In genomic region chr2:40353236-40353635, GRCh38 we compare ENCODE assay signal across 21 cellular contexts.
DNase-seq lines count a peak whose midpoint lies in the region; ATAC-seq and TF ChIP-seq lines count a peak whose summit lies in the region.
"Had no signal": no experiment of that assay in that cellular context is flagged by ENCODE, and none has a peak within 500 bp of the region (broad histone marks: within the 10 kb centered on the region; RNA-seq: fewer than 3 reads in every experiment).

No MANE protein-coding gene starts in this region.

- no peak overlapping the region for H3K4me2 ChIP-seq in MM.1S (ENCODE audit: low read depth, low read length)

- H3K79me2 ChIP-seq in ACC112 (ENCODE audit: control insufficient read depth, insufficient read depth, low read length, unreplicated experiment) = no peaks in the 10 kb centered on the region
- H3K79me2 ChIP-seq in MM.1S (ENCODE audit: low read length) = no peaks in the 10 kb centered on the region

- TF ChIP-seq CTCF in brain (conservative IDR thresholded peaks at IDR 0.05) = no peak
- TF ChIP-seq CTCF in left ventricle myocardium inferior (IDR thresholded peaks at IDR 0.05; ENCODE audit: borderline replicate concordance) = no peak
- no peak for TF ChIP-seq CTCF in MM.1S (IDR thresholded peaks at IDR 0.05; ENCODE audit: low read length)

- H3K9ac ChIP-seq in MM.1S (ENCODE audit: low read length) = no peak overlapping the region

- H3K4me3 Mint-ChIP-seq in brain = no peak overlapping the region
- H3K4me3 Mint-ChIP-seq: activated naive CD8-positive, alpha-beta T cell treated with anti-CD3 and anti-CD28 coated beads, Interleukin-2, amount 50 U/mL, for 24 hours; activated T-helper 1 cell treated with anti-CD3 and anti-CD28 coated beads, Interleukin-12 subunit alpha, Interleukin-12 subunit beta, Interleukin-2, Interleukin-4 antibody, amounts not matched to agents 30 ng/mL and 10 ng/mL and 1 ng/mL, durations not matched to agents 14 hours and 24 hours and 36 hours; WTC11 had no signal

- H3K4me1 ChIP-seq in ACC112 (ENCODE audit: control insufficient read depth, insufficient read depth, low read length, unreplicated experiment) (peaks cover 35% of the 10 kb centered on the region), left ventricle myocardium inferior (peaks cover 79% of the 10 kb centered on the region), MM.1S (ENCODE audit: low read length) (no peaks in the 10 kb centered on the region)
- H3K4me1 ChIP-seq: right lobe of liver had no signal

- intact Hi-C loops in left ventricle myocardium inferior (cut with micrococcal nuclease) = no loop called here
- intact Hi-C loops in sciatic nerve (cut with DNase I) = no loop called here

- ATAC-seq in sciatic nerve = peak; percentile 90
- ATAC-seq in activated naive CD4-positive, alpha-beta T cell treated with anti-CD3 and anti-CD28 coated beads, Interleukin-2, amount 50 U/mL, for 72 hours = no peak
- ATAC-seq: activated naive CD8-positive, alpha-beta T cell treated with anti-CD3 and anti-CD28 coated beads, Interleukin-2, amount 50 U/mL, for 24 hours; right lobe of liver; WTC11 had no signal

- H3K36me3 Mint-ChIP-seq in brain = peaks cover 8% of the 10 kb centered on the region
- H3K36me3 Mint-ChIP-seq in activated naive CD4-positive, alpha-beta T cell treated with anti-CD3 and anti-CD28 coated beads, Interleukin-2, amount 50 U/mL, for 72 hours = no peaks in the 10 kb centered on the region
- H3K36me3 Mint-ChIP-seq: WTC11 had no signal

- no peaks in the 10 kb centered on the region for H3F3A ChIP-seq in MM.1S (ENCODE audit: insufficient read depth, low read length)

- DNase-seq in left ventricle myocardium inferior = no peak
- no peak for DNase-seq in sciatic nerve (ENCODE audit: low spot score)
- no peak for DNase-seq in MM.1S
- no peak for DNase-seq in superior temporal gyrus (ENCODE audit: extremely low spot score)
- DNase-seq in activated naive CD4-positive, alpha-beta T cell treated with anti-CD3 and anti-CD28 coated beads, Interleukin-2, amount 50 U/mL, for 72 hours (ENCODE audit: low spot score in 2 of 2) = no peak
- DNase-seq in effector CD8-positive, alpha-beta T cell (lab: John Stamatoyannopoulos, UW) = no peak
- DNase-seq: 8988T; activated naive CD8-positive, alpha-beta T cell treated with anti-CD3 and anti-CD28 coated beads, Interleukin-2, amount 50 U/mL, for 24 hours; C1 segment of cervical spinal cord; DMS 273 treated with DMSO at 0.1 percent for 48 hours; GDM1; NCI-H2029 treated with DMSO at 0.1 percent for 48 hours; NCI-H524 treated with DMSO at 0.1 percent for 48 hours; right lobe of liver; stimulated activated CD4-positive, alpha-beta T cell treated with anti-CD3 and anti-CD28 coated beads, Interleukin-2, amount 100 ng/mL, for 48 hours; T-helper 2 cell had no signal

- no peaks in the 10 kb centered on the region for H3K27me3 Mint-ChIP-seq in brain
- H3K27me3 Mint-ChIP-seq: activated naive CD8-positive, alpha-beta T cell treated with anti-CD3 and anti-CD28 coated beads, Interleukin-2, amount 50 U/mL, for 24 hours had no signal

- H3K36me3 ChIP-seq in ACC112 (ENCODE audit: insufficient read depth, low read length) (no peaks in the 10 kb centered on the region), left ventricle myocardium inferior (no peaks in the 10 kb centered on the region), MM.1S (replicated peaks; ENCODE audit: insufficient read depth, low read length) (no peaks in the 10 kb centered on the region)
- H3K36me3 ChIP-seq: neutrophil, right lobe of liver had no signal

- H3K9me3 ChIP-seq in left ventricle myocardium inferior (replicated peaks) (no peaks in the 10 kb centered on the region), MM.1S (replicated peaks; ENCODE audit: insufficient read depth, low read length) (no peaks in the 10 kb centered on the region)
- H3K9me3 ChIP-seq: neutrophil, right lobe of liver had no signal

- no peaks in the 10 kb centered on the region for H3K9me3 Mint-ChIP-seq in brain
- no peaks in the 10 kb centered on the region for H3K9me3 Mint-ChIP-seq in activated naive CD4-positive, alpha-beta T cell treated with anti-CD3 and anti-CD28 coated beads, Interleukin-2, amount 50 U/mL, for 72 hours
- H3K9me3 Mint-ChIP-seq: activated naive CD8-positive, alpha-beta T cell treated with anti-CD3 and anti-CD28 coated beads, Interleukin-2, amount 50 U/mL, for 24 hours; activated T-helper 1 cell treated with anti-CD3 and anti-CD28 coated beads, Interleukin-12 subunit alpha, Interleukin-12 subunit beta, Interleukin-2, Interleukin-4 antibody, amounts not matched to agents 30 ng/mL and 10 ng/mL and 1 ng/mL, durations not matched to agents 14 hours and 24 hours and 36 hours; WTC11 had no signal

- H2AFZ ChIP-seq in ACC112 (ENCODE audit: low read length, unreplicated experiment) (peak overlapping the region; percentile 19), MM.1S (ENCODE audit: low read length) (no peak overlapping the region)

- no peaks in the 10 kb centered on the region for H3K9me2 ChIP-seq in MM.1S (replicated peaks; ENCODE audit: insufficient read depth, low read length)

- H3K4me3 ChIP-seq in ACC112 (ENCODE audit: low read depth, low read length) = no peak overlapping the region
- no peak overlapping the region for H3K4me3 ChIP-seq in left ventricle myocardium inferior
- no peak overlapping the region for H3K4me3 ChIP-seq in MM.1S (ENCODE audit: low read length)
- H3K4me3 ChIP-seq: right lobe of liver had no signal

- no peaks in the 10 kb centered on the region for H4K20me1 ChIP-seq in MM.1S (ENCODE audit: insufficient read depth, low read length)

- no peaks in the 10 kb centered on the region for H3K27me3 ChIP-seq in ACC112 (ENCODE audit: insufficient read depth, low read length)
- no peaks in the 10 kb centered on the region for H3K27me3 ChIP-seq in left ventricle myocardium inferior (ENCODE audit: low read depth)
- H3K27me3 ChIP-seq in MM.1S (replicated peaks; ENCODE audit: insufficient read depth, low read length) = no peaks in the 10 kb centered on the region
- H3K27me3 ChIP-seq: neutrophil, right lobe of liver had no signal

- H3K4me1 Mint-ChIP-seq in brain = peaks cover 61% of the 10 kb centered on the region
- H3K4me1 Mint-ChIP-seq: activated naive CD8-positive, alpha-beta T cell treated with anti-CD3 and anti-CD28 coated beads, Interleukin-2, amount 50 U/mL, for 24 hours; WTC11 had no signal

- peak overlapping the region in 3 of 5 experiments; percentile 11 to 67 (median 18) for H3K27ac Mint-ChIP-seq in brain
- H3K27ac Mint-ChIP-seq in activated naive CD4-positive, alpha-beta T cell treated with anti-CD3 and anti-CD28 coated beads, Interleukin-2, amount 50 U/mL, for 72 hours = no peak overlapping the region
- H3K27ac Mint-ChIP-seq: activated naive CD8-positive, alpha-beta T cell treated with anti-CD3 and anti-CD28 coated beads, Interleukin-2, amount 50 U/mL, for 24 hours; activated T-helper 1 cell treated with anti-CD3 and anti-CD28 coated beads, Interleukin-12 subunit alpha, Interleukin-12 subunit beta, Interleukin-2, Interleukin-4 antibody, amounts not matched to agents 30 ng/mL and 10 ng/mL and 1 ng/mL, durations not matched to agents 14 hours and 24 hours and 36 hours; WTC11 had no signal

- H3K27ac ChIP-seq in ACC112 (ENCODE audit: low read depth, low read length) (0 out of 2 replicates have a peak overlapping the region, but pooled peaks have one; percentile 56), left ventricle myocardium inferior (replicated peaks) (peak overlapping the region; percentile 79), MM.1S (ENCODE audit: low read length) (no peak overlapping the region)
- H3K27ac ChIP-seq: neutrophil, right lobe of liver had no signal

Comparison
In these comparisons a context has a peak if more than half of its experiments do, and no peak if none do; other contexts are left out.
1. H3K27ac Mint-ChIP-seq: peak in brain (3 of 5); none in activated naive CD4-positive, alpha-beta T cell treated with anti-CD3 and anti-CD28 coated beads, Interleukin-2, amount 50 U/mL, for 72 hours (0 of 2).